ENCODE assay signal across 8 cellular contexts in genomic region chr1:187264995-187265602, GRCh38.
A peak's percentile ranks its signal among the peaks of the same experiment; 100 is the strongest.
DNase-seq lines count a peak whose midpoint lies in the region; ATAC-seq, FAIRE-seq and TF ChIP-seq lines count a peak whose summit lies in the region.

No MANE protein-coding gene starts in this region.

- 53 to 65% (median 61%) methylated on average over 4 of the region's 4 CpGs for WGBS in spleen, 5 donors

- no peak overlapping the region for H3K4me3 ChIP-seq in bronchial epithelial cell (ENCODE audit: low read depth, low read length)
- no peak overlapping the region for H3K4me3 ChIP-seq in spleen

- TF ChIP-seq CTCF in bronchial epithelial cell (IDR thresholded peaks at IDR 0.05; ENCODE audit: insufficient read depth, low read length, severe bottlenecking): peak; percentile 50
- TF ChIP-seq CTCF in nephron progenitor cell (IDR thresholded peaks at IDR 0.05): peak; percentile 66
- TF ChIP-seq CTCF in spleen (IDR thresholded peaks at IDR 0.05 in 8 of 11, conservative IDR thresholded peaks at IDR 0.05 in 3 of 11): no peak

- ATAC-seq in GM18867 (IDR thresholded peaks at IDR 0.05; ENCODE audit: unreplicated experiment) (no peak), GM18498 (IDR thresholded peaks at IDR 0.05; ENCODE audit: unreplicated experiment) (no peak)

- intact Hi-C loops in spleen (cut with DNase I; ENCODE audit: low total_unique reads): no loop called here

- no peak overlapping the region for H3K4me3 Mint-ChIP-seq in nephron progenitor cell

- TF ChIP-seq POLR2A in spleen (IDR thresholded peaks at IDR 0.05): no peak

- no peak overlapping the region for H3K27ac ChIP-seq in spleen

- H3K9me3 Mint-ChIP-seq in nephron progenitor cell: no peaks in the 10 kb centered on the region

- peaks cover 3% of the 10 kb centered on the region for H3K27me3 Mint-ChIP-seq in nephron progenitor cell (ENCODE audit: low read depth, poor library complexity)

- no peak overlapping the region for H3K27ac Mint-ChIP-seq in nephron progenitor cell

- no peaks in the 10 kb centered on the region for H3K4me1 ChIP-seq in spleen

- no peaks in the 10 kb centered on the region for H3K36me3 Mint-ChIP-seq in nephron progenitor cell (ENCODE audit: low read depth)

- H3K36me3 ChIP-seq in bronchial epithelial cell (ENCODE audit: control insufficient read depth, insufficient read depth, low read length) (no peaks in the 10 kb centered on the region), spleen (no peaks in the 10 kb centered on the region)

- H3K9me3 ChIP-seq in spleen: no peaks in the 10 kb centered on the region

- FAIRE-seq in bronchial epithelial cell (lab: Jason Lieb, UNC): no peak

- DNase-seq in COLO829 (ENCODE audit: low spot score) (peak; percentile 69), HPDE6-E6E7 (ENCODE audit: extremely low spot score) (peak; percentile 29), NCI-H748 (lab: John Stamatoyannopoulos, UW; ENCODE audit: unreplicated experiment) (peak; percentile 81), bronchial epithelial cell (ENCODE audit: low read depth) (peak; percentile 55), nephron progenitor cell (peak; percentile 23), spleen (no peak)

- no peaks in the 10 kb centered on the region for H3K4me1 Mint-ChIP-seq in nephron progenitor cell

- H3K27me3 ChIP-seq in bronchial epithelial cell (ENCODE audit: control insufficient read depth, insufficient read depth, low read length) (no peaks in the 10 kb centered on the region), spleen (replicated peaks in 1 of 7) (no peaks in the 10 kb centered on the region)

Comparison
In these comparisons a context has a peak if more than half of its experiments do, and no peak if none do; other contexts are left out.
1. CTCF ChIP-seq: peak in bronchial epithelial cell (single experiment) and nephron progenitor cell (single experiment); none in spleen (0 of 11).